Comparison of ENCODE assay signal across 22 cellular contexts in genomic region chr12:64569923-64570595, GRCh38. TPM values are rescaled to one million over a fixed set of nuclear protein-coding genes. Genes with fewer than 3 reads are reported as not detected.
DNase-seq lines count a peak whose midpoint lies in the region; ATAC-seq and TF ChIP-seq lines count a peak whose summit lies in the region.
"Had no signal": no experiment of that assay in that cellular context is flagged by ENCODE, and none has a peak within 500 bp of the region (broad histone marks: within the 10 kb centered on the region; RNA-seq: fewer than 3 reads in every experiment).

No MANE protein-coding gene starts in this region.

- H4K20me1 ChIP-seq in SK-N-SH (ENCODE audit: insufficient read depth) = no peaks in the 10 kb centered on the region
- no peaks in the 10 kb centered on the region for H4K20me1 ChIP-seq in GM23338 (replicated peaks; ENCODE audit: insufficient read depth)

- no peak overlapping the region for H2AFZ ChIP-seq in SK-N-SH (ENCODE audit: low read depth)
- H2AFZ ChIP-seq in GM23338 = peak overlapping the region; percentile 84; the same call in 1 of the 2 replicates

- no peak for TF ChIP-seq CTCF in SK-N-SH (IDR thresholded peaks at IDR 0.05)
- no peak for TF ChIP-seq CTCF in GM23338 (conservative IDR thresholded peaks at IDR 0.05; ENCODE audit: low read depth in 2 of 2)
- TF ChIP-seq CTCF in endothelial cell (IDR thresholded peaks at IDR 0.05; ENCODE audit: unreplicated experiment) = no peak
- TF ChIP-seq CTCF in osteocyte (IDR thresholded peaks at IDR 0.05) = no peak

- TF ChIP-seq RAD21 in SK-N-SH (IDR thresholded peaks at IDR 0.05; ENCODE audit: low read length) = no peak

- H3K4me2 ChIP-seq in SK-N-SH (no peak overlapping the region), GM23338 (no peak overlapping the region)
- H3K4me2 ChIP-seq: smooth muscle cell had no signal

- no peaks in the 10 kb centered on the region for H3K9me3 ChIP-seq in SK-N-SH
- H3K9me3 ChIP-seq: colonic mucosa had no signal

- H3K4me1 ChIP-seq in SK-N-SH (ENCODE audit: control insufficient read depth in 1 of 2, insufficient read depth in 2 of 2, low read depth in 1 of 2, low read length in 1 of 2) = peaks cover 0 to 3% of the 10 kb centered on the region in 2 experiments; a peak in 1 of 4 replicates
- peaks cover 20% of the 10 kb centered on the region for H3K4me1 ChIP-seq in GM23338 (ENCODE audit: insufficient read depth)

- CTCF ChIA-PET in SK-N-SH (lab: Yijun Ruan, JAX) = interaction anchor here (0.8 to 7.5 kb wide), 6 partner anchors 9 to 128 kb away, joined by 3 to 37 read pairs (median 3); no protein-coding TSS in a partner anchor

- no peak for DNase-seq in SK-N-SH
- no peak for DNase-seq in GM23338 (ENCODE audit: low spot score)
- DNase-seq in endothelial cell (ENCODE audit: low spot score) = no peak
- peak; percentile 12 for DNase-seq in pons (ENCODE audit: low spot score)
- DNase-seq in NCI-H146 treated with DMSO at 0.1 percent for 48 hours (lab: John Stamatoyannopoulos, UW; ENCODE audit: unreplicated experiment) = no peak
- DNase-seq in osteocyte (ENCODE audit: extremely low spot score, unreplicated experiment) = no peak
- DNase-seq in A172 (ENCODE audit: low spot score) = no peak
- DNase-seq: activated CD4-positive, alpha-beta T cell treated with anti-CD3 and anti-CD28 coated beads for 48 hours; activated effector memory CD4-positive, alpha-beta T cell treated with Interleukin-2 at 50 U/mL for 16 hours; effector CD8-positive, alpha-beta T cell; H7; naive B cell; NCI-H226; occipital lobe; stimulated activated naive CD4-positive, alpha-beta T cell; T-helper 9 cell had no signal

- H3K4me1 Mint-ChIP-seq in GM23338 = peaks cover 20% of the 10 kb centered on the region
- peaks cover 19% of the 10 kb centered on the region for H3K4me1 Mint-ChIP-seq in endothelial cell (ENCODE audit: unreplicated experiment)
- peaks cover 38% of the 10 kb centered on the region for H3K4me1 Mint-ChIP-seq in osteocyte (ENCODE audit: unreplicated experiment)

- peaks cover 8% of the 10 kb centered on the region for H3K9me3 Mint-ChIP-seq in GM23338
- H3K9me3 Mint-ChIP-seq in endothelial cell (ENCODE audit: unreplicated experiment) = no peaks in the 10 kb centered on the region
- H3K9me3 Mint-ChIP-seq in osteocyte (ENCODE audit: unreplicated experiment) = peaks cover 8% of the 10 kb centered on the region

- H3F3A ChIP-seq in SK-N-SH (replicated peaks; ENCODE audit: insufficient read depth) = no peaks in the 10 kb centered on the region
- H3F3A ChIP-seq in GM23338 (replicated peaks; ENCODE audit: low read depth) = no peaks in the 10 kb centered on the region

- H3K36me3 ChIP-seq in SK-N-SH (replicated peaks in 1 of 2; ENCODE audit: control insufficient read depth in 1 of 2, insufficient read depth in 2 of 2, low read length in 1 of 2) = no peaks in the 10 kb centered on the region
- H3K36me3 ChIP-seq in GM23338 (ENCODE audit: insufficient read depth) = peaks cover 4% of the 10 kb centered on the region; the same call in 1 of the 2 replicates
- H3K36me3 ChIP-seq: colonic mucosa had no signal

- no peak overlapping the region for H3K9ac ChIP-seq in SK-N-SH

- H3K9me2 ChIP-seq in SK-N-SH (no peaks in the 10 kb centered on the region), GM23338 (ENCODE audit: insufficient read depth) (no peaks in the 10 kb centered on the region)

- 77% methylated on average over 5 of the region's 5 CpGs for WGBS in SK-N-SH (ENCODE audit: low lambda C conversion rate)

- H3K27ac ChIP-seq in SK-N-SH (ENCODE audit: low read depth in 2 of 2, low read length in 1 of 2) (no peak overlapping the region), GM23338 (ENCODE audit: low read depth) (no peak overlapping the region)
- H3K27ac ChIP-seq: colonic mucosa, epithelial cell of prostate had no signal

- TF ChIP-seq EP300 in SK-N-SH (IDR thresholded peaks at IDR 0.05; ENCODE audit: borderline replicate concordance in 1 of 2, low read depth in 1 of 2, low read length in 1 of 2) = no peak

- no peak overlapping the region for H3K27ac Mint-ChIP-seq in GM23338
- peak overlapping the region; percentile 42 for H3K27ac Mint-ChIP-seq in endothelial cell (ENCODE audit: unreplicated experiment)
- no peak overlapping the region for H3K27ac Mint-ChIP-seq in osteocyte (ENCODE audit: unreplicated experiment)
- H3K27ac Mint-ChIP-seq: activated naive CD4-positive, alpha-beta T cell treated with anti-CD3 and anti-CD28 coated beads, Interleukin-2, amount 50 U/mL, for 72 hours had no signal

- H3K27me3 Mint-ChIP-seq in GM23338 (ENCODE audit: insufficient read depth, low read depth, poor library complexity) (peaks cover 14% of the 10 kb centered on the region), endothelial cell (ENCODE audit: unreplicated experiment) (peaks cover 3% of the 10 kb centered on the region), osteocyte (ENCODE audit: unreplicated experiment) (no peaks in the 10 kb centered on the region)
- H3K27me3 Mint-ChIP-seq: naive B cell had no signal

- H3K79me2 ChIP-seq in SK-N-SH (ENCODE audit: insufficient read depth) (no peaks in the 10 kb centered on the region), GM23338 (replicated peaks; ENCODE audit: insufficient read depth) (no peaks in the 10 kb centered on the region)

- no peak overlapping the region for H3K4me3 Mint-ChIP-seq in GM23338
- H3K4me3 Mint-ChIP-seq in endothelial cell (ENCODE audit: unreplicated experiment) = no peak overlapping the region
- no peak overlapping the region for H3K4me3 Mint-ChIP-seq in osteocyte (ENCODE audit: unreplicated experiment)
- H3K4me3 Mint-ChIP-seq: mesothelial cell of epicardium, naive B cell had no signal

- H3K4me3 ChIP-seq in SK-N-SH (ENCODE audit: low read depth in 2 of 2, low read length in 1 of 2) (no peak overlapping the region), GM23338 (no peak overlapping the region)
- H3K4me3 ChIP-seq: colonic mucosa, smooth muscle cell had no signal

- POLR2A ChIA-PET in SK-N-SH (lab: Yijun Ruan, JAX) = no interaction called here

- H3K36me3 Mint-ChIP-seq in GM23338 (ENCODE audit: low read depth) = peaks cover 3% of the 10 kb centered on the region; the same call in 1 of the 3 replicates
- H3K36me3 Mint-ChIP-seq in endothelial cell (ENCODE audit: low read depth, unreplicated experiment) = peaks cover 4% of the 10 kb centered on the region
- no peaks in the 10 kb centered on the region for H3K36me3 Mint-ChIP-seq in osteocyte (ENCODE audit: unreplicated experiment)
- H3K36me3 Mint-ChIP-seq: mesothelial cell of epicardium had no signal

- H3K27me3 ChIP-seq in SK-N-SH (ENCODE audit: insufficient read depth) (no peaks in the 10 kb centered on the region), GM23338 (ENCODE audit: insufficient read depth) (no peaks in the 10 kb centered on the region)
- H3K27me3 ChIP-seq: colonic mucosa had no signal

- ATAC-seq in SK-N-SH treated with all-trans-retinoic acid at 6 μM for 48 hours (peak; percentile 16; the same call in 1 of the 3 replicates), GM23338 (no peak)
- ATAC-seq: activated naive CD4-positive, alpha-beta T cell treated with anti-CD3 and anti-CD28 coated beads, Interleukin-2, amount 50 U/mL, for 72 hours had no signal

TF ChIP-seq in SK-N-SH, 30 proteins besides CTCF, POLR2A, EP300 and RAD21 (continues in another document):
- TF ChIP-seq FOXM1 (IDR thresholded peaks at IDR 0.05; ENCODE audit: low read depth) = no peak
- TF ChIP-seq GABPA (IDR thresholded peaks at IDR 0.05; ENCODE audit: low read depth) = no peak
- TF ChIP-seq YY1 (IDR thresholded peaks at IDR 0.05; ENCODE audit: low read depth) = no peak
- TF ChIP-seq TCF12 (IDR thresholded peaks at IDR 0.05) = no peak
- TF ChIP-seq PBX3 (IDR thresholded peaks at IDR 0.05) = no peak

TF ChIP-seq in GM23338, 12 proteins besides CTCF, POLR2A, EP300 and RAD21 (continues in another document):
- TF ChIP-seq STAT1 (IDR thresholded peaks at IDR 0.05; ENCODE audit: unreplicated experiment) (no peak), EZH2 (IDR thresholded peaks at IDR 0.05; ENCODE audit: low read depth, unreplicated experiment) (no peak), JUNB (IDR thresholded peaks at IDR 0.05; ENCODE audit: unreplicated experiment) (no peak), ZNF114 (CRISPR knock-in tag; IDR thresholded peaks at IDR 0.05) (no peak), ZNF331 (CRISPR knock-in tag; IDR thresholded peaks at IDR 0.05; ENCODE audit: low read depth) (no peak)
- TF ChIP-seq, protein P1, sequence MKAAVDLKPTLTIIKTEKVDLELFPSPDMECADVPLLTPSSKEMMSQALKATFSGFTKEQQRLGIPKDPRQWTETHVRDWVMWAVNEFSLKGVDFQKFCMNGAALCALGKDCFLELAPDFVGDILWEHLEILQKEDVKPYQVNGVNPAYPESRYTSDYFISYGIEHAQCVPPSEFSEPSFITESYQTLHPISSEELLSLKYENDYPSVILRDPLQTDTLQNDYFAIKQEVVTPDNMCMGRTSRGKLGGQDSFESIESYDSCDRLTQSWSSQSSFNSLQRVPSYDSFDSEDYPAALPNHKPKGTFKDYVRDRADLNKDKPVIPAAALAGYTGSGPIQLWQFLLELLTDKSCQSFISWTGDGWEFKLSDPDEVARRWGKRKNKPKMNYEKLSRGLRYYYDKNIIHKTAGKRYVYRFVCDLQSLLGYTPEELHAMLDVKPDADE (IDR thresholded peaks at IDR 0.05) = no peak

RNA-seq across cellular contexts. Expression of gene RASSF3, which starts 40.2 kb away (rescaled TPM):
- polyA plus RNA-seq in SK-N-SH (2012; rRNA removed) (11.1 and 15.0 TPM in 2 replicates), GM23338 (2016; fragmentation: Nextera tagmentation; extraction: Ambion mirVana) (20.6 and 21.3 TPM in 2 replicates)
- 10.6 and 12.3 TPM in 2 replicates for polyA plus RNA-seq in SK-N-SH (2012; cell fraction: cytosol; rRNA removed)
- 6.8 and 7.0 TPM in 2 replicates for polyA plus RNA-seq in SK-N-SH (2012; cell fraction: nucleus; rRNA removed)
- 39.6 and 48.1 TPM in 2 replicates for total RNA-seq in GM23338 (2014; rRNA removed; shearing (Covaris generic))
- total RNA-seq in endothelial cell (ENCODE audit: unreplicated experiment) (43.5 TPM), osteocyte (27.0 and 29.0 TPM in 2 replicates)
- 21.4 and 23.0 TPM in 2 replicates for total RNA-seq in A172 (2014; rRNA removed; shearing (Covaris generic))
